In genomic region chr22:44623771-44624510, GRCh38 we compare ENCODE assay signal across 10 cellular contexts.
DNase-seq lines count a peak whose midpoint lies in the region; ATAC-seq and TF ChIP-seq lines count a peak whose summit lies in the region.
"Had no signal": no experiment of that assay in that cellular context is flagged by ENCODE, and none has a peak within 500 bp of the region (broad histone marks: within the 10 kb centered on the region; RNA-seq: fewer than 3 reads in every experiment).

No MANE protein-coding gene starts in this region.

- no peak overlapping the region for H3K4me3 ChIP-seq in hepatocyte

- no peaks in the 10 kb centered on the region for H4K20me1 ChIP-seq in hepatocyte (ENCODE audit: insufficient read depth, poor library complexity, severe bottlenecking)

- no peak overlapping the region for H3K27ac ChIP-seq in hepatocyte

- H3K9me3 ChIP-seq in hepatocyte (ENCODE audit: low read depth), result no peaks in the 10 kb centered on the region

- H3K79me2 ChIP-seq in hepatocyte, result no peaks in the 10 kb centered on the region

- no peaks in the 10 kb centered on the region for H3K9me2 ChIP-seq in hepatocyte (replicated peaks; ENCODE audit: insufficient read depth)

- in situ Hi-C loops in SK-MEL-5 (cut with HindIII; ENCODE audit: low pct_unique_long_range_greater_than_20kb, low sequenced_read_pairs), result no loop called here

- WGBS in hepatocyte (ENCODE audit: low lambda C conversion rate, missing lambda C conversion rate), result 63% methylated on average over 16 of the region's 24 CpGs

- DNase-seq in AG20443 (ENCODE audit: low spot score) (peak; percentile 58), SK-MEL-5 (ENCODE audit: low read depth, low spot score) (peak; percentile 49), hepatocyte (ENCODE audit: low spot score) (peak; percentile 70)
- no peak for DNase-seq in stimulated activated naive CD8-positive, alpha-beta T cell treated with anti-CD3 and anti-CD28 coated beads, Interleukin-15, Interleukin-2, amounts not matched to agents 100 U/mL and 50 U/mL, for 24 hours
- DNase-seq in central memory CD4-positive, alpha-beta T cell, result no peak
- no peak for DNase-seq in effector CD8-positive, alpha-beta T cell (lab: John Stamatoyannopoulos, UW)
- DNase-seq: naive B cell, NCI-H2029 treated with DMSO at 0.1 percent for 48 hours had no signal

- no peaks in the 10 kb centered on the region for H3K4me1 ChIP-seq in hepatocyte (ENCODE audit: insufficient read depth)

- TF ChIP-seq CTCF in GM12873 (IDR thresholded peaks at IDR 0.05; ENCODE audit: insufficient read depth, low read depth, low read length, missing control alignments) (peak; percentile 61), hepatocyte (IDR thresholded peaks at IDR 0.05; ENCODE audit: poor library complexity) (peak; percentile 70)

- ATAC-seq in stimulated activated naive CD8-positive, alpha-beta T cell treated with anti-CD3 and anti-CD28 coated beads, Interleukin-15, Interleukin-2, amounts not matched to agents 100 U/mL and 50 U/mL, for 24 hours, result no peak
- no peak for ATAC-seq in GM18519 (IDR thresholded peaks at IDR 0.05; ENCODE audit: low FRiP score, unreplicated experiment)

- H3K36me3 ChIP-seq in hepatocyte (replicated peaks; ENCODE audit: insufficient read depth, low read depth), result no peaks in the 10 kb centered on the region

- no peaks in the 10 kb centered on the region for H3K27me3 ChIP-seq in hepatocyte

- H2AFZ ChIP-seq in hepatocyte, result no peak overlapping the region

- no peak overlapping the region for H3K4me2 ChIP-seq in hepatocyte

Comparison
In these comparisons a context has a peak if more than half of its experiments do, and no peak if none do; other contexts are left out.
1. DNase-seq: peak in AG20443 (single experiment), SK-MEL-5 (single experiment) and hepatocyte (single experiment); none in stimulated activated naive CD8-positive, alpha-beta T cell treated with anti-CD3 and anti-CD28 coated beads, Interleukin-15, Interleukin-2, amounts not matched to agents 100 U/mL and 50 U/mL, for 24 hours (single experiment), central memory CD4-positive, alpha-beta T cell (single experiment) and effector CD8-positive, alpha-beta T cell (single experiment).